15 cellular contexts compared by ENCODE assay signal in genomic region chr11:126186708-126187481, GRCh38. TPM values are rescaled to one million over a fixed set of nuclear protein-coding genes. Genes with fewer than 3 reads are reported as not detected.
DNase-seq lines count a peak whose midpoint lies in the region; ATAC-seq and TF ChIP-seq lines count a peak whose summit lies in the region.
"Had no signal": no experiment of that assay in that cellular context is flagged by ENCODE, and none has a peak within 500 bp of the region (broad histone marks: within the 10 kb centered on the region; RNA-seq: fewer than 3 reads in every experiment).

No MANE protein-coding gene starts in this region.

- ATAC-seq in heart left ventricle: peak; percentile 5 to 13 (median 8)
- ATAC-seq in heart right ventricle: peak in 5 of 8 donors; percentile 2 to 21 (median 11)
- ATAC-seq in aorta (ENCODE audit: low FRiP score): peak; percentile 28
- ATAC-seq: natural killer cell treated with Interleukin-12 subunit alpha and Interleukin-12 subunit beta and Interleukin-15 and Interleukin-18, amount 100 ng/mL, for 72 hours had no signal

- H3K4me3 ChIP-seq in heart left ventricle (no peak overlapping the region), left ventricle myocardium inferior (no peak overlapping the region), OCI-LY3 (ENCODE audit: low read length) (no peak overlapping the region), heart right ventricle (no peak overlapping the region), aorta (ENCODE audit: low read length in 2 of 2) (no peak overlapping the region)
- H3K4me3 ChIP-seq: HAP-1, thoracic aorta had no signal

- no peak for DNase-seq in heart left ventricle
- no peak for DNase-seq in left ventricle myocardium inferior
- no peak for DNase-seq in heart right ventricle
- peak in 1 of 2 donors; percentile 51 for DNase-seq in aorta
- DNase-seq in glutamatergic neuron: no peak
- DNase-seq in hepatic stellate cell (ENCODE audit: low spot score): no peak
- no peak for DNase-seq in KG1 (lab: John Stamatoyannopoulos, UW)
- DNase-seq: Caco-2; NCI-H1436 treated with DMSO at 0.1 percent for 48 hours; stimulated activated CD4-positive, alpha-beta T cell treated with anti-CD3 and anti-CD28 coated beads, Interleukin-4, amount 100 ng/mL, for 4 hours had no signal

- H4K20me1 ChIP-seq in OCI-LY3 (ENCODE audit: insufficient read depth, low read length): 0 out of 2 replicates have a peak, but pooled peaks cover 4% of the 10 kb centered on the region

- 79 to 89% (median 83%) methylated on average over 12 to 20 of the region's 20 CpGs for WGBS in heart left ventricle, 4 donors
- WGBS in heart right ventricle, 2 donors: 80 to 81% methylated on average over 20 of the region's 20 CpGs
- WGBS in aorta, 2 donors: 77 to 81% methylated on average over 20 of the region's 20 CpGs

- H3K27me3 ChIP-seq in heart left ventricle (no peaks in the 10 kb centered on the region), left ventricle myocardium inferior (ENCODE audit: low read depth) (no peaks in the 10 kb centered on the region), OCI-LY3 (ENCODE audit: low read depth, low read length) (no peaks in the 10 kb centered on the region), heart right ventricle (no peaks in the 10 kb centered on the region), aorta (ENCODE audit: control insufficient read depth in 1 of 2, insufficient read depth in 2 of 2, low read length in 1 of 2) (no peaks in the 10 kb centered on the region)

- intact Hi-C loops in heart left ventricle (cut with DNase I): no loop called here
- intact Hi-C loops in left ventricle myocardium inferior (cut with micrococcal nuclease): no loop called here
- intact Hi-C loops in heart right ventricle (cut with DNase I): loop anchor here in 1 of 10 donors (5.0 kb wide), 1 partner anchor 255 kb away; no protein-coding TSS in a partner anchor
- intact Hi-C loops in aorta (cut with DNase I): no loop called here

- H3K9me3 Mint-ChIP-seq in glutamatergic neuron (ENCODE audit: unreplicated experiment): peaks cover 2% of the 10 kb centered on the region
- H3K9me3 Mint-ChIP-seq: central memory CD8-positive, alpha-beta T cell; natural killer cell treated with Interleukin-12 subunit alpha and Interleukin-12 subunit beta and Interleukin-15 and Interleukin-18, amount 100 ng/mL, for 72 hours had no signal

- no peak overlapping the region for H2AFZ ChIP-seq in OCI-LY3 (ENCODE audit: low read depth, low read length)

- no peaks in the 10 kb centered on the region for H3K4me1 Mint-ChIP-seq in glutamatergic neuron (ENCODE audit: low read depth, unreplicated experiment)
- H3K4me1 Mint-ChIP-seq: central memory CD8-positive, alpha-beta T cell had no signal

- H3K9me3 ChIP-seq in heart left ventricle: no peaks in the 10 kb centered on the region
- no peaks in the 10 kb centered on the region for H3K9me3 ChIP-seq in left ventricle myocardium inferior (replicated peaks)
- no peaks in the 10 kb centered on the region for H3K9me3 ChIP-seq in OCI-LY3 (ENCODE audit: insufficient read depth, low read length)
- H3K9me3 ChIP-seq in heart right ventricle: no peaks in the 10 kb centered on the region
- H3K9me3 ChIP-seq in aorta (ENCODE audit: control insufficient read depth, low read length): no peaks in the 10 kb centered on the region
- H3K9me3 ChIP-seq: Caco-2, HAP-1, thoracic aorta had no signal

- H3K27ac Mint-ChIP-seq in glutamatergic neuron (ENCODE audit: unreplicated experiment): no peak overlapping the region
- H3K27ac Mint-ChIP-seq: natural killer cell treated with Interleukin-12 subunit alpha and Interleukin-12 subunit beta and Interleukin-15 and Interleukin-18, amount 100 ng/mL, for 72 hours had no signal

- H3K79me2 ChIP-seq in OCI-LY3 (ENCODE audit: low read length): no peaks in the 10 kb centered on the region

- H3K4me3 Mint-ChIP-seq in glutamatergic neuron (ENCODE audit: unreplicated experiment): no peak overlapping the region
- H3K4me3 Mint-ChIP-seq: central memory CD8-positive, alpha-beta T cell; natural killer cell treated with Interleukin-12 subunit alpha and Interleukin-12 subunit beta and Interleukin-15 and Interleukin-18, amount 100 ng/mL, for 72 hours had no signal

- H3K4me2 ChIP-seq in OCI-LY3 (ENCODE audit: low read length): peak overlapping the region; percentile 44

- H3K27ac ChIP-seq in heart left ventricle (no peak overlapping the region), left ventricle myocardium inferior (replicated peaks) (no peak overlapping the region), OCI-LY3 (ENCODE audit: low read length) (peak overlapping the region; percentile 38), heart right ventricle (no peak overlapping the region), aorta (ENCODE audit: low read depth in 1 of 2, low read length in 2 of 2) (no peak overlapping the region)
- H3K27ac ChIP-seq: thoracic aorta had no signal

- H3K36me3 ChIP-seq in heart left ventricle: peaks cover 0 to 39% (median 9%) of the 10 kb centered on the region in 9 donors
- H3K36me3 ChIP-seq in left ventricle myocardium inferior: peaks cover 10% of the 10 kb centered on the region
- peaks cover 14% of the 10 kb centered on the region for H3K36me3 ChIP-seq in OCI-LY3 (replicated peaks; ENCODE audit: low read depth, low read length)
- peaks cover 0 to 60% (median 0%) of the 10 kb centered on the region in 9 donors for H3K36me3 ChIP-seq in heart right ventricle
- H3K36me3 ChIP-seq in aorta (ENCODE audit: control insufficient read depth in 1 of 2, insufficient read depth in 2 of 2, low read length in 1 of 2): no peaks in the 10 kb centered on the region
- H3K36me3 ChIP-seq: HAP-1, thoracic aorta had no signal

- H3K4me1 ChIP-seq in heart left ventricle (no peaks in the 10 kb centered on the region), left ventricle myocardium inferior (no peaks in the 10 kb centered on the region), OCI-LY3 (ENCODE audit: low read length) (peaks cover 67% of the 10 kb centered on the region), heart right ventricle (no peaks in the 10 kb centered on the region), aorta (ENCODE audit: control insufficient read depth in 1 of 2, insufficient read depth in 2 of 2, low read length in 2 of 2) (no peaks in the 10 kb centered on the region)
- H3K4me1 ChIP-seq: HAP-1 had no signal

- no peaks in the 10 kb centered on the region for H3K36me3 Mint-ChIP-seq in glutamatergic neuron (ENCODE audit: unreplicated experiment)
- H3K36me3 Mint-ChIP-seq: natural killer cell treated with Interleukin-12 subunit alpha and Interleukin-12 subunit beta and Interleukin-15 and Interleukin-18, amount 100 ng/mL, for 72 hours had no signal

- TF ChIP-seq CTCF in heart left ventricle (IDR thresholded peaks at IDR 0.05) (no peak), left ventricle myocardium inferior (IDR thresholded peaks at IDR 0.05; ENCODE audit: borderline replicate concordance) (no peak), OCI-LY3 (IDR thresholded peaks at IDR 0.05; ENCODE audit: low read depth, low read length) (peak; percentile 59), heart right ventricle (IDR thresholded peaks at IDR 0.05) (peak in 1 of 9 donors; percentile 10), glutamatergic neuron (IDR thresholded peaks at IDR 0.05; ENCODE audit: partially characterized antibody, unreplicated experiment) (no peak)

- no peak for TF ChIP-seq POLR2A in heart left ventricle (IDR thresholded peaks at IDR 0.05)

- H3K9ac ChIP-seq in OCI-LY3 (ENCODE audit: low read length): no peak overlapping the region

- H3K27me3 Mint-ChIP-seq in glutamatergic neuron (ENCODE audit: unreplicated experiment): peaks cover 3% of the 10 kb centered on the region
- H3K27me3 Mint-ChIP-seq: central memory CD8-positive, alpha-beta T cell; natural killer cell treated with Interleukin-12 subunit alpha and Interleukin-12 subunit beta and Interleukin-15 and Interleukin-18, amount 100 ng/mL, for 72 hours had no signal

RNA-seq across cellular contexts. Expression of gene RPUSD4, which starts 24.6 kb away (rescaled TPM):
- total RNA-seq in heart left ventricle (10 to 100 TPM; 21.0 to 50.0 (median 34.2) TPM), left ventricle myocardium inferior (37.6 TPM), heart right ventricle (10 to 100 TPM; 34.5 to 70.0 (median 37.4) TPM), aorta (10 to 100 TPM; 18.1 to 24.0 TPM), glutamatergic neuron (ENCODE audit: unreplicated experiment) (41.8 TPM)
- polyA plus RNA-seq in heart left ventricle (10 to 100 TPM; 15.4 to 25.8 TPM), heart right ventricle (10 to 100 TPM; 12.8 to 15.2 TPM), aorta (10 to 100 TPM; 14.5 to 23.5 TPM)

RNA-seq across cellular contexts. Expression of gene FAM118B, which starts 24.7 kb away (rescaled TPM):
- total RNA-seq in heart left ventricle: 10 to 100 TPM; 19.0 to 41.0 (median 23.6) TPM
- 10 to 100 TPM in 1 of 2 donors, 1 to 10 TPM in 1; 8.5 to 16.4 TPM for polyA plus RNA-seq in heart left ventricle
- 26.7 TPM for total RNA-seq in left ventricle myocardium inferior
- total RNA-seq in heart right ventricle: 10 to 100 TPM; 18.3 to 52.8 (median 24.7) TPM
- polyA plus RNA-seq in heart right ventricle: 1 to 10 TPM; 7.6 to 9.3 TPM
- 10 to 100 TPM; 14.1 to 21.9 TPM for total RNA-seq in aorta
- polyA plus RNA-seq in aorta: 10 to 100 TPM; 11.9 to 19.0 TPM
- 33.0 TPM for total RNA-seq in glutamatergic neuron (ENCODE audit: unreplicated experiment)
